16 cellular contexts compared by ENCODE assay signal in the genomic region with DNA sequence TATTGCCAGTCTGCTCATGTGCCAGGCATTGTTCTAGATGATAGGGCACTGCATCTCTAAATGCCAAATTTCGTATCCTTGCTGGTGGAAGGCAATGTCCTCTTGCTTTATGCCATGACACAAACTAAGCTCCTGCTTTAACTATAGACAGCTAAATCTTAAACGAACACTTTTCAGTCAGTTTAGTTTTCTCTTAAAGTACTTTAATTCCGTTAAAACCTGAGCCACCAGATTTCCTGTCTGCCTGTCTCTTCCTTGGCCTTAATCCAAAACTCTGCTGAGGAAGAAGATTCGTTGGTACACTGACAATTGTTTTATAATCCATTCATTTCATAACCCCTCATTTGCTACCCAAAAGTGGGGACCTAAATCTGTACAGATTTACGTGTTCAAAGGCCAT.
DNase-seq lines count a peak whose midpoint lies in the region; ATAC-seq, FAIRE-seq and TF ChIP-seq lines count a peak whose summit lies in the region.
"Had no signal": no experiment of that assay in that cellular context is flagged by ENCODE, and none has a peak within 500 bp of the region (broad histone marks: within the 10 kb centered on the region; RNA-seq: fewer than 3 reads in every experiment).

No MANE protein-coding gene starts in this region.

- WGBS in transverse colon (ENCODE audit: low coverage in 1 of 2), 2 donors: 44 to 46% methylated on average over 5 of the region's 5 CpGs

- no peak for DNase-seq in activated T-cell treated with anti-CD3 and anti-CD28 coated beads, Interleukin-2, amount 50 U/mL, for 72 hours
- DNase-seq in activated T-cell treated with anti-CD3 and anti-CD28 coated beads, Interleukin-2, amount 50 U/mL, for 1 hour: no peak
- no peak for DNase-seq in T-helper 17 cell
- no peak for DNase-seq in transverse colon
- no peak for DNase-seq in superior temporal gyrus (ENCODE audit: extremely low spot score)
- no peak for DNase-seq in stimulated activated naive CD4-positive, alpha-beta T cell treated with Interleukin-2 at 50 U/mL for 16 hours (lab: John Stamatoyannopoulos, UW)
- DNase-seq in stimulated activated CD4-positive, alpha-beta T cell treated with anti-CD3 and anti-CD28 coated beads, Interleukin-2, amount 100 ng/mL, for 48 hours: no peak
- DNase-seq: activated CD4-positive, alpha-beta T cell treated with anti-CD3 and anti-CD28 coated beads for 1 hour; glutamatergic neuron; left colon; NCI-H146; NCI-H69; trophoblast cell had no signal

- intact Hi-C loops in transverse colon (cut with DNase I; ENCODE audit: low total_unique reads): no loop called here

- peak overlapping the region; percentile 89 for H3K27ac Mint-ChIP-seq in activated T-cell treated with anti-CD3 and anti-CD28 coated beads, Interleukin-2, amount 50 U/mL, for 72 hours
- peak overlapping the region; percentile 73 for H3K27ac Mint-ChIP-seq in T-helper 17 cell
- H3K27ac Mint-ChIP-seq: activated T-helper 2 cell treated with anti-CD3 and anti-CD28 coated beads, Interferon-gamma antibody, Interleukin-2, Interleukin-4, amounts not matched to agents 10 μg/mL and 5 μg/mL and 100 μg/mL, durations not matched to agents 14 hours and 24 hours and 36 hours had no signal

- H3K9me3 ChIP-seq in T-helper 17 cell (ENCODE audit: control insufficient read depth, low read length, poor library complexity, severe bottlenecking) (no peaks in the 10 kb centered on the region), transverse colon (no peaks in the 10 kb centered on the region)

- no peak for TF ChIP-seq POLR2A in transverse colon (IDR thresholded peaks at IDR 0.05)

- in situ Hi-C loops in transverse colon (cut with MboI; ENCODE audit: low pct_ligation_motif_present in 1 of 4, low pct_unique_long_range_greater_than_20kb in 1 of 4, low sequenced_read_pairs in 3 of 4): no loop called here

- TF ChIP-seq EP300 in transverse colon (IDR thresholded peaks at IDR 0.05; ENCODE audit: low read depth): no peak

- no peak overlapping the region for H3K4me3 ChIP-seq in transverse colon

- FAIRE-seq in islet of Langerhans (lab: Jason Lieb, UNC): peak; percentile 27
- FAIRE-seq: endometrium had no signal

- no peaks in the 10 kb centered on the region for H3K9me3 Mint-ChIP-seq in activated T-cell treated with anti-CD3 and anti-CD28 coated beads, Interleukin-2, amount 50 U/mL, for 72 hours
- H3K9me3 Mint-ChIP-seq: activated T-helper 2 cell treated with anti-CD3 and anti-CD28 coated beads, Interferon-gamma antibody, Interleukin-2, Interleukin-4, amounts not matched to agents 10 μg/mL and 5 μg/mL and 100 μg/mL, durations not matched to agents 14 hours and 24 hours and 36 hours had no signal

- TF ChIP-seq CTCF in transverse colon (IDR thresholded peaks at IDR 0.05): no peak

- no peaks in the 10 kb centered on the region for H3K27me3 ChIP-seq in transverse colon

- H3K27ac ChIP-seq in transverse colon: peak overlapping the region; percentile 83 to 88 (median 85)

- H3K36me3 ChIP-seq in transverse colon: peaks cover 0 to 9% (median 0%) of the 10 kb centered on the region in 4 donors

- H3K4me1 ChIP-seq in transverse colon: peaks cover 29 to 65% (median 48%) of the 10 kb centered on the region in 4 donors

- peaks cover 66% of the 10 kb centered on the region for H3K4me1 Mint-ChIP-seq in activated T-cell treated with anti-CD3 and anti-CD28 coated beads, Interleukin-2, amount 50 U/mL, for 72 hours (ENCODE audit: low read depth)
- peaks cover 32% of the 10 kb centered on the region for H3K4me1 Mint-ChIP-seq in T-helper 17 cell

- ATAC-seq in activated T-cell treated with anti-CD3 and anti-CD28 coated beads, Interleukin-2, amount 50 U/mL, for 72 hours (replicated peaks in 1 of 2): no peak
- no peak for ATAC-seq in T-helper 17 cell
- ATAC-seq: left colon had no signal

- H3K27me3 Mint-ChIP-seq in activated T-cell treated with anti-CD3 and anti-CD28 coated beads, Interleukin-2, amount 50 U/mL, for 72 hours (ENCODE audit: low read depth): no peaks in the 10 kb centered on the region
- no peaks in the 10 kb centered on the region for H3K27me3 Mint-ChIP-seq in T-helper 17 cell

- peak overlapping the region in 1 of 2 donors; percentile 61 for H3K4me3 Mint-ChIP-seq in activated T-cell treated with anti-CD3 and anti-CD28 coated beads, Interleukin-2, amount 50 U/mL, for 72 hours
- peak overlapping the region; percentile 49 for H3K4me3 Mint-ChIP-seq in T-helper 17 cell

- peaks cover 6 to 38% of the 10 kb centered on the region in 2 donors for H3K36me3 Mint-ChIP-seq in activated T-cell treated with anti-CD3 and anti-CD28 coated beads, Interleukin-2, amount 50 U/mL, for 72 hours (ENCODE audit: insufficient read depth in 2 of 2)
- H3K36me3 Mint-ChIP-seq in T-helper 17 cell (ENCODE audit: low read depth): peaks cover 4% of the 10 kb centered on the region
